ENCODE assay signal across 1 cellular context in genomic region chr4:99947190-99947578, GRCh38.
A peak's percentile ranks its signal among the peaks of the same experiment; 100 is the strongest.
TF ChIP-seq lines count a peak whose summit lies in the region.

No MANE protein-coding gene starts in this region.

TF ChIP-seq in GM12878, 131 proteins besides CTCF, POLR2A, EP300 and RAD21:
- no peak for TF ChIP-seq ZNF384 (IDR thresholded peaks at IDR 0.05; ENCODE audit: borderline replicate concordance, low read depth, low read length)
- no peak for TF ChIP-seq E2F8 (IDR thresholded peaks at IDR 0.05; ENCODE audit: low read depth, partially characterized antibody)
- TF ChIP-seq E2F4 (IDR thresholded peaks at IDR 0.05; ENCODE audit: low read depth, low read length) = no peak
- no peak for TF ChIP-seq ZNF687 (IDR thresholded peaks at IDR 0.05)
- TF ChIP-seq NR2F1 (conservative IDR thresholded peaks at IDR 0.05) = no peak
- TF ChIP-seq ATF2 (IDR thresholded peaks at IDR 0.05; ENCODE audit: low read length) = 0 out of 2 replicates have a peak, but pooled peaks have one; percentile 27
- no peak for TF ChIP-seq ZNF24 (IDR thresholded peaks at IDR 0.05)
- peak; percentile 54; the same call in 1 of the 2 replicates for TF ChIP-seq NFIC (IDR thresholded peaks at IDR 0.05; ENCODE audit: low read depth, low read length)
- TF ChIP-seq HDGF (IDR thresholded peaks at IDR 0.05) = no peak; the same call in 1 of the 2 replicates
- no peak for TF ChIP-seq CREB1 (IDR thresholded peaks at IDR 0.05; ENCODE audit: low read depth)
- TF ChIP-seq IRF5 (IDR thresholded peaks at IDR 0.05; ENCODE audit: borderline replicate concordance) = no peak
- no peak for TF ChIP-seq ZNF207 (IDR thresholded peaks at IDR 0.05; ENCODE audit: borderline replicate concordance)
- no peak for TF ChIP-seq ASH2L (IDR thresholded peaks at IDR 0.05; ENCODE audit: borderline replicate concordance, low read depth)
- 0 out of 2 replicates have a peak, but pooled peaks have one; percentile 27 for TF ChIP-seq MTA3 (IDR thresholded peaks at IDR 0.05; ENCODE audit: borderline replicate concordance, low read length)
- TF ChIP-seq SMARCA5 (IDR thresholded peaks at IDR 0.05) = no peak
- TF ChIP-seq EGR1 (IDR thresholded peaks at IDR 0.05; ENCODE audit: borderline replicate concordance in 1 of 2, low read depth in 2 of 2, low read length in 2 of 2) = no peak
- TF ChIP-seq RAD51 (IDR thresholded peaks at IDR 0.05) = no peak
- TF ChIP-seq ZBTB33 (IDR thresholded peaks at IDR 0.05) = no peak
- TF ChIP-seq E4F1 (IDR thresholded peaks at IDR 0.05; ENCODE audit: borderline replicate concordance, partially characterized antibody) = no peak
- 0 out of 2 replicates have a peak, but pooled peaks have one; percentile 11 for TF ChIP-seq ZBED1 (IDR thresholded peaks at IDR 0.05; ENCODE audit: borderline replicate concordance)
- no peak for TF ChIP-seq REST (IDR thresholded peaks at IDR 0.05; ENCODE audit: low read depth, low read length)
- TF ChIP-seq POLR2AphosphoS5 (IDR thresholded peaks at IDR 0.05; ENCODE audit: low read length) = peak; percentile 31; the same call in 1 of the 2 replicates
- TF ChIP-seq CBX3 (IDR thresholded peaks at IDR 0.05; ENCODE audit: borderline replicate concordance, low read depth) = no peak
- TF ChIP-seq NFXL1 (IDR thresholded peaks at IDR 0.05; ENCODE audit: borderline replicate concordance) = no peak
- no peak for TF ChIP-seq YY1 (IDR thresholded peaks at IDR 0.05; ENCODE audit: low read depth, low read length)
- TF ChIP-seq ZBTB40 (IDR thresholded peaks at IDR 0.05; ENCODE audit: borderline replicate concordance) = 0 out of 2 replicates have a peak, but pooled peaks have one; percentile 4
- peak; percentile 8 for TF ChIP-seq HDAC6 (IDR thresholded peaks at IDR 0.05; ENCODE audit: unreplicated experiment)
- no peak for TF ChIP-seq FOXK2 (IDR thresholded peaks at IDR 0.05)
- no peak for TF ChIP-seq JUNB (IDR thresholded peaks at IDR 0.05)
- TF ChIP-seq TCF7 (IDR thresholded peaks at IDR 0.05; ENCODE audit: borderline replicate concordance) = no peak
- no peak for TF ChIP-seq CHD1 (IDR thresholded peaks at IDR 0.05; ENCODE audit: low read depth, low read length)
- no peak for TF ChIP-seq KDM1A (IDR thresholded peaks at IDR 0.05; ENCODE audit: borderline replicate concordance)
